In the genomic region with DNA sequence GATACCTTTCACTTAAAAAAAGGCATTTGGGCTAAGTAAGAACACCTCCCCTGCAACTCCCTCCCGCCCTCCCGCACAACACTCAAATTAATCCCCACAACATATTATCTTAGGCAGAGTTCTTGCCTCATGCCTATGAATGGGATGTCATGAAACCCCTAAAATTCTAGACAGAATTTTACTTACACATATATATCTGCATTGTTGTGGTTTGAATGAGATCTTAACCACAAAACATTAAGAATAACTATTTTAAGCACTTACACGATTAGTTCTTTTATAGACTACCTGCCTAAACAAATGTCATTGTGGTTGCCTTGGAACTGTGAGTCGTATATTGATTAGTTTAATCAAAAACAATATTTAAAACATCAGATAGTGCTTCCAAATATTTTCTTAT, we compare ENCODE assay signal across 13 cellular contexts. TPM values are rescaled to one million over a fixed set of nuclear protein-coding genes. Genes with fewer than 3 reads are reported as not detected.
A peak's percentile ranks its signal among the peaks of the same experiment; 100 is the strongest.
DNase-seq lines count a peak whose midpoint lies in the region; ATAC-seq, FAIRE-seq and TF ChIP-seq lines count a peak whose summit lies in the region.
"Had no signal": no experiment of that assay in that cellular context is flagged by ENCODE, and none has a peak within 500 bp of the region (broad histone marks: within the 10 kb centered on the region; RNA-seq: fewer than 3 reads in every experiment).

No MANE protein-coding gene starts in this region.

- no peaks in the 10 kb centered on the region for H4K20me1 ChIP-seq in K562 (replicated peaks; ENCODE audit: control insufficient read depth, insufficient read depth, low read length)

- no peak for FAIRE-seq in K562 (lab: Jason Lieb, UNC)

- H3K9ac ChIP-seq in HUES6 (ENCODE audit: low read length) = peak overlapping the region; percentile 54
- H3K9ac ChIP-seq in K562 (ENCODE audit: insufficient read depth in 1 of 2, low read depth in 2 of 2, low read length in 2 of 2) = peak overlapping the region in 1 of 2 experiments; percentile 49; a peak in 2 of 4 replicates

- no peak for TF ChIP-seq CTCF in K562 (IDR thresholded peaks at IDR 0.05 in 2 of 3, conservative IDR thresholded peaks at IDR 0.05 in 1 of 3; ENCODE audit: insufficient read depth in 2 of 3, low read depth in 1 of 3, low read length in 3 of 3)
- TF ChIP-seq CTCF in left lung (IDR thresholded peaks at IDR 0.05) = no peak
- TF ChIP-seq CTCF in testis (IDR thresholded peaks at IDR 0.05) = no peak

- BruUV-seq in K562 (replicated peaks; lab: Mats Ljungman, UMichigan) = no TSS peak

- intact Hi-C loops in K562 (cut with micrococcal nuclease) = loop anchor here (1.0 kb wide), 1 partner anchor 9 kb away; no protein-coding TSS in a partner anchor
- intact Hi-C loops in left lung (cut with DNase I) = no loop called here
- intact Hi-C loops in testis (cut with DNase I; ENCODE audit: low total_unique reads) = no loop called here

- WGBS in K562 (ENCODE audit: insufficient coverage, low coverage, missing lambda C conversion rate) = 7% methylated on average over 4 of the region's 4 CpGs
- WGBS in testis, 2 donors = 36 to 60% methylated on average over 4 of the region's 4 CpGs

- H3K36me3 ChIP-seq in HUES6 (ENCODE audit: control insufficient read depth, insufficient read depth, low read length) (no peaks in the 10 kb centered on the region), K562 (ENCODE audit: control insufficient read depth, insufficient read depth, low read length) (no peaks in the 10 kb centered on the region), left lung (no peaks in the 10 kb centered on the region), testis (ENCODE audit: low read depth, missing control alignments) (no peaks in the 10 kb centered on the region)

- TF ChIP-seq POLR2A in K562 (conservative IDR thresholded peaks at IDR 0.05) (no peak), testis (IDR thresholded peaks at IDR 0.05) (no peak)

- peak overlapping the region; percentile 82 for H2AFZ ChIP-seq in K562 (ENCODE audit: low read depth, low read length)

- H3K4me2 ChIP-seq in K562 (ENCODE audit: insufficient read depth, low read length) = peak overlapping the region; percentile 62

- DNase-seq in K562 (ENCODE audit: extremely low read depth in 1 of 4, low spot score in 3 of 4) (peak in 1 of 4 experiments; percentile 22), left lung (no peak), testis (no peak), dermis blood vessel endothelial cell (no peak), GOT3 (lab: John Stamatoyannopoulos, UW) (no peak)
- DNase-seq: activated CD4-positive, alpha-beta memory T cell treated with anti-CD3 and anti-CD28 coated beads for 36 hours; activated naive CD4-positive, alpha-beta T cell treated with anti-CD3 and anti-CD28 coated beads, Interleukin-2, amount 50 U/mL, for 16 hours; Caco-2; NCI-H1417; NCI-H774 had no signal

- H3K4me3 ChIP-seq in HUES6 (ENCODE audit: low read depth, low read length) (peak overlapping the region; percentile 16; the same call in 1 of the 2 replicates), K562 (no peak overlapping the region), left lung (no peak overlapping the region), testis (no peak overlapping the region)

- H3K4me1 ChIP-seq in HUES6 (ENCODE audit: control insufficient read depth, insufficient read depth, low read length) = peaks cover 41% of the 10 kb centered on the region
- peaks cover 5 to 33% of the 10 kb centered on the region in 2 experiments for H3K4me1 ChIP-seq in K562 (replicated peaks in 1 of 2; ENCODE audit: control insufficient read depth in 2 of 2, insufficient read depth in 2 of 2, low read length in 2 of 2)
- H3K4me1 ChIP-seq in left lung = peaks cover 13 to 43% of the 10 kb centered on the region in 2 donors
- H3K4me1 ChIP-seq in testis = no peaks in the 10 kb centered on the region

- TF ChIP-seq EP300 in K562 (IDR thresholded peaks at IDR 0.05; ENCODE audit: low read length) = no peak

- H3K27ac ChIP-seq in HUES6 (ENCODE audit: low read depth, low read length) (peak overlapping the region; percentile 83), K562 (ENCODE audit: extremely low read depth, low read depth, low read length) (peak overlapping the region; percentile 81; the same call in 2 of the 3 replicates), left lung (peak overlapping the region; percentile 75 to 79), testis (peak overlapping the region; percentile 39 to 74)

- ATAC-seq in K562 = no peak
- ATAC-seq in left lung = no peak
- no peak for ATAC-seq in GM18520 (IDR thresholded peaks at IDR 0.05; ENCODE audit: unreplicated experiment)
- ATAC-seq in GM21717 (IDR thresholded peaks at IDR 0.05; ENCODE audit: unreplicated experiment) = no peak

- CTCF ChIA-PET in K562 (lab: Yijun Ruan, JAX; ENCODE audit: low intra/inter-chr PET ratio) = no interaction called here

- in situ Hi-C loops in K562 (cut with MboI) = no loop called here

- no peaks in the 10 kb centered on the region; the same call in 1 of the 2 replicates for H3K9me3 ChIP-seq in HUES6 (ENCODE audit: control insufficient read depth, insufficient read depth, low read depth, low read length)
- no peaks in the 10 kb centered on the region for H3K9me3 ChIP-seq in K562 (replicated peaks; ENCODE audit: control insufficient read depth, insufficient read depth, low read depth, low read length)
- no peaks in the 10 kb centered on the region for H3K9me3 ChIP-seq in left lung
- H3K9me3 ChIP-seq in testis = no peaks in the 10 kb centered on the region
- H3K9me3 ChIP-seq: Caco-2 had no signal

- POLR2A ChIA-PET in K562 (lab: Yijun Ruan, JAX) = interaction anchor here (1.0 kb wide), 2 partner anchors 23 to 56 kb away, joined by 3 to 4 read pairs; no protein-coding TSS in a partner anchor

- H3K27me3 ChIP-seq in HUES6 (ENCODE audit: control insufficient read depth, insufficient read depth, low read length) = no peaks in the 10 kb centered on the region
- H3K27me3 ChIP-seq in K562 (ENCODE audit: control insufficient read depth in 2 of 2, insufficient read depth in 2 of 2, low read length in 2 of 2) = no peaks in the 10 kb centered on the region
- H3K27me3 ChIP-seq in left lung = no peaks in the 10 kb centered on the region
- H3K27me3 ChIP-seq in testis = no peaks in the 10 kb centered on the region

- H3K9me1 ChIP-seq in K562 (ENCODE audit: control insufficient read depth, insufficient read depth, low read length) = no peaks in the 10 kb centered on the region

- no peak for TF ChIP-seq RAD21 in K562 (CRISPR knock-in tag; conservative IDR thresholded peaks at IDR 0.05 in 1 of 2, IDR thresholded peaks at IDR 0.05 in 1 of 2)

- H3K79me2 ChIP-seq in K562 (ENCODE audit: control insufficient read depth, insufficient read depth, low read length) = peaks cover 27% of the 10 kb centered on the region

TF ChIP-seq in K562, 482 proteins besides CTCF, POLR2A, EP300 and RAD21:
- TF ChIP-seq TEAD1 (CRISPR knock-in tag; IDR thresholded peaks at IDR 0.05) = no peak
- TF ChIP-seq GTF2F1 (IDR thresholded peaks at IDR 0.05; ENCODE audit: low read depth, low read length) = no peak
- TF ChIP-seq, protein P1, sequence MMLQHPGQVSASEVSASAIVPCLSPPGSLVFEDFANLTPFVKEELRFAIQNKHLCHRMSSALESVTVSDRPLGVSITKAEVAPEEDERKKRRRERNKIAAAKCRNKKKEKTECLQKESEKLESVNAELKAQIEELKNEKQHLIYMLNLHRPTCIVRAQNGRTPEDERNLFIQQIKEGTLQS (IDR thresholded peaks at IDR 0.05) = no peak
- TF ChIP-seq, protein P1 (CRISPR knock-in tag; conservative IDR thresholded peaks at IDR 0.05) = no peak
- no peak for TF ChIP-seq ATF1 (CRISPR knock-in tag; IDR thresholded peaks at IDR 0.05)
- TF ChIP-seq ATF1 (tag; IDR thresholded peaks at IDR 0.05) = no peak
- no peak for TF ChIP-seq TRIM24 (IDR thresholded peaks at IDR 0.05)
- TF ChIP-seq DIDO1 (tag; IDR thresholded peaks at IDR 0.05; ENCODE audit: low read depth) = no peak
TF ChIP-seq in K562: peak in this region for 0.

RNA-seq across cellular contexts. Expression of gene ITGB1, which starts 4.5 kb away (rescaled TPM):
- total RNA-seq in K562 (2011; cell fraction: chromatin; rRNA removed; ENCODE audit: low replicate concordance) = 67.4 and 220 TPM in 2 replicates
- 103 and 140 TPM in 2 replicates for total RNA-seq in K562 (2011; cell fraction: nucleolus; rRNA removed)
- total RNA-seq in K562 (2011; cell fraction: nucleoplasm; rRNA removed) = 195 and 215 TPM in 2 replicates
- total RNA-seq in K562 (2014; rRNA removed) (173 and 176 TPM in 2 replicates), K562 (2014; rRNA removed; fragmentation: Illumina TruSeq; extraction: Trizol) (172 and 199 TPM in 2 replicates), K562 (2015; rRNA removed; fragmentation: Illumina TruSeq; extraction: Trizol) (175 and 190 TPM in 2 replicates), K562 (2021) (155 and 160 TPM in 2 replicates), left lung (100 to 1,000 TPM; 498 to 642 TPM), testis (100 to 1,000 TPM; 158 to 189 TPM), dermis blood vessel endothelial cell (1,657 and 1,756 TPM in 2 replicates)
- polyA plus RNA-seq in K562 (2011; rRNA removed) (135 and 194 TPM in 2 replicates), K562 (2014; fragmentation: Illumina TruSeq; extraction: Trizol) (144 and 149 TPM in 2 replicates), K562 (2014; fragmentation: Nextera tagmentation; extraction: Ambion mirVana) (10 to 100 TPM; 40.2 to 61.9 TPM), K562 (2014; rRNA removed) (133 and 150 TPM in 2 replicates), testis (ENCODE audit: insufficient read depth, low read depth, low replicate concordance) (175 TPM)
- polyA plus RNA-seq in K562 (2011; cell fraction: cytosol; rRNA removed) = 28.8 and 90.8 TPM in 2 replicates
- 26.1 and 44.3 TPM in 2 replicates for polyA plus RNA-seq in K562 (2011; cell fraction: nucleus; rRNA removed)
- polyA plus RNA-seq in K562 (2012) = 135 and 173 TPM in 2 replicates
- 277 and 287 TPM in 2 replicates for polyA minus RNA-seq in K562 (2011; rRNA and poly(A)+ RNA removed)
- 83.6 and 105 TPM in 2 replicates for polyA minus RNA-seq in K562 (2011; cell fraction: cytosol; rRNA and poly(A)+ RNA removed)
- polyA minus RNA-seq in K562 (2011; cell fraction: nucleus; rRNA and poly(A)+ RNA removed) = 35.9 and 78.5 TPM in 2 replicates
